1 cellular context compared by ENCODE assay signal in the genomic region with DNA sequence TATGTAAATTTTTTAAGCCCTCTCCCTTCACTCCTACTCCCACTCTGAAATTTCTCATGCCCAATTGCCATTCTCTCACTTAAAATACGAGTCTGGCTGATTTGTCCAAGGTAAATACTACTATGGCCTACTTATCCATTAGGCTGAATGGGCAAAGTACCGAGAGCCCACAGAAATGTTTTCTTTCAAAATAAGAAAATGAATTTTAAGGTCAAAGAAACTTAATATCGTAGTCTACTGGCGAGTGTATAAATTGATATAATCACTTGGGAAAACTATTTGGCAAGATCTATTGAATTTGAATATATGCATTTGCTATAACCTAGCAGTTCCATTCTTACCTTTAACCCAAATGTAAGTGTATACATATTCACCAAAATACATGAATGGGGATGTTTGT.
TF ChIP-seq lines count a peak whose summit lies in the region.

No MANE protein-coding gene starts in this region.

TF ChIP-seq in endothelial cell of umbilical vein, 7 proteins besides CTCF, POLR2A, EP300 and RAD21 (continued from another document):
- no peak for TF ChIP-seq EZH2 (IDR thresholded peaks at IDR 0.05; ENCODE audit: borderline replicate concordance, low read depth, low read length, severe bottlenecking)
- TF ChIP-seq, protein P1, sequence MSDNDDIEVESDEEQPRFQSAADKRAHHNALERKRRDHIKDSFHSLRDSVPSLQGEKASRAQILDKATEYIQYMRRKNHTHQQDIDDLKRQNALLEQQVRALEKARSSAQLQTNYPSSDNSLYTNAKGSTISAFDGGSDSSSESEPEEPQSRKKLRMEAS (IDR thresholded peaks at IDR 0.05; ENCODE audit: insufficient read depth, insufficient read length): no peak
- TF ChIP-seq JUN (IDR thresholded peaks at IDR 0.05; ENCODE audit: borderline replicate concordance, insufficient read depth, insufficient read length, low read depth): no peak
- no peak for TF ChIP-seq POLR2AphosphoS5 (IDR thresholded peaks at IDR 0.05; ENCODE audit: insufficient read depth, low read depth, low read length)
- TF ChIP-seq GATA2 (IDR thresholded peaks at IDR 0.05; ENCODE audit: insufficient read depth, insufficient read length, low read depth, low read length): no peak
- no peak for TF ChIP-seq MYC (IDR thresholded peaks at IDR 0.05; ENCODE audit: low read depth, low read length)
TF ChIP-seq in endothelial cell of umbilical vein: peak in this region for 0.
